Comparison of ENCODE assay signal across 15 cellular contexts in the genomic region with DNA sequence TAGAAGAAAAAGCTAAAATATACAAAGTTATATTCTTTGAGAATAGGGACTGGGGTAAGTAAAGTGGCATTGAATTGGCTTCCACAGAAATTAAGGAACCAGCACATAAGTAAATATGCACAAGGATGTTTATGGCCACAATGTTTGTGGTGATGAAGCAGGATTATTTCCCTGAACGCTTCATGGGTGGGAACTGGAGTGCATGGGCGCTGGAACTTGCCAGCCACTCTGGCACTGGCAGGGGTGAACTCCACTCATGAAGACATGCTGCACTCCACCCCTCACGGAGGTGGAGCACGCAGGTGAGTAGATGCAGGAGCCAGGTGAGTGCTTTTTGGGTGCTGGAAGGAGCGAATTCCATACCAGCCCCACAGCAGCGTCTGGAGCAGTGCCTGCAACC.
"Had no signal": no experiment of that assay in that cellular context is flagged by ENCODE, and none has a peak within 500 bp of the region (broad histone marks: within the 10 kb centered on the region; RNA-seq: fewer than 3 reads in every experiment).

No MANE protein-coding gene starts in this region.

- H3K27ac ChIP-seq: coronary artery, prostate gland, right lobe of liver, SK-N-MC, upper lobe of right lung, VCaP had no signal

- H3K9me3 Mint-ChIP-seq: neural crest cell had no signal

- H3K9me3 ChIP-seq: prostate gland, right lobe of liver, upper lobe of right lung had no signal

- DNase-seq: activated CD4-positive, alpha-beta T cell treated with anti-CD3 and anti-CD28 coated beads, Interleukin-2, amount 50 U/mL, for 48 hours; activated T-cell treated with anti-CD3 and anti-CD28 coated beads, Interleukin-2, amount 50 U/mL, for 72 hours; central memory CD4-positive, alpha-beta T cell; effector CD4-positive, alpha-beta T cell; foreskin fibroblast; kidney glomerular epithelial cell; right lobe of liver; stimulated activated naive CD8-positive, alpha-beta T cell treated with anti-CD3 and anti-CD28 coated beads, Interleukin-15, amount 100 ng/mL, for 72 hours; upper lobe of right lung had no signal

- H3K4me3 Mint-ChIP-seq: neural crest cell had no signal

- H3K4me3 ChIP-seq: coronary artery, prostate gland, right lobe of liver, SK-N-MC, smooth muscle cell, upper lobe of right lung had no signal

- H3K4me1 Mint-ChIP-seq: neural crest cell had no signal

- H3K27me3 ChIP-seq: right lobe of liver, upper lobe of right lung had no signal

- ATAC-seq: upper lobe of right lung had no signal

- H3K27me3 Mint-ChIP-seq: stimulated activated naive CD8-positive, alpha-beta T cell treated with anti-CD3 and anti-CD28 coated beads, Interleukin-15, amount 100 ng/mL, for 72 hours had no signal

- H3K36me3 ChIP-seq: prostate gland, upper lobe of right lung had no signal

- H3K4me1 ChIP-seq: prostate gland, right lobe of liver, upper lobe of right lung had no signal
